ENCODE assay signal across 7 cellular contexts in the genomic region with DNA sequence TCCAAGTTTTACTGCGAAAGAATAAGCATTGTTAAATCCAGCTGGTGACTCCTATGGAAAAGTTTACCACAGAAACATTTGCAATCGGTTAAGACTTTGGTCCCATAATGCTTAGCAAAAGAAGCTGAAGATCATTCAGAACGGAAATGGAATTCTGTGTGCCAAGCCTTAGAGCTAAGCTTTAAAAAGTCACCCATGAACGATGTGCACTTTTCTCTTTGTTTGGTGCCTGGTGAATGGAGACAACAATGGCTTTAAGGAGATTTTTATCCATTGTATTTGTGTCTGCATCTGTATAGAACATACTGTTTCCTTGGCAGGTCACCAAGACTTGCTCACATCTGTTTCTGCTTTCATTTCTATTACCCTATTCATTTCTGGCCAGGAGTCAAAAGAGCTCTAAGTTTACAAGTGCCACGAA. TPM values are rescaled to one million over a fixed set of nuclear protein-coding genes. Genes with fewer than 3 reads are reported as not detected.
DNase-seq lines count a peak whose midpoint lies in the region; ATAC-seq, FAIRE-seq and TF ChIP-seq lines count a peak whose summit lies in the region.

No MANE protein-coding gene starts in this region.

- H3K27me3 ChIP-seq in Peyer's patch: no peaks in the 10 kb centered on the region

- CTCF ChIA-PET in MCF 10A (lab: Yijun Ruan, JAX): interaction anchor here (0.7 to 2.8 kb wide), 6 partner anchors 10 to 206 kb away, joined by 3 to 15 read pairs (median 4); a partner anchor contains a TSS

- BruUV-seq in MCF 10A (replicated peaks; lab: Mats Ljungman, UMichigan): no TSS peak

- H3K9me3 Mint-ChIP-seq in MCF 10A (ENCODE audit: unreplicated experiment): no peaks in the 10 kb centered on the region

- H3K4me3 Mint-ChIP-seq in MCF 10A (ENCODE audit: unreplicated experiment): peak overlapping the region; percentile 34

- peak; percentile 13 for FAIRE-seq in urothelium cell line (lab: Jason Lieb, UNC)

- H3K27ac Mint-ChIP-seq in MCF 10A (ENCODE audit: low read depth, unreplicated experiment): peak overlapping the region; percentile 82

- no peak for TF ChIP-seq POLR2A in Peyer's patch (IDR thresholded peaks at IDR 0.05)

- no peak for ATAC-seq in HG02759 (IDR thresholded peaks at IDR 0.05; ENCODE audit: unreplicated experiment)

- H3K36me3 Mint-ChIP-seq in MCF 10A (ENCODE audit: insufficient read depth, unreplicated experiment): no peaks in the 10 kb centered on the region

- no peaks in the 10 kb centered on the region for H3K9me3 ChIP-seq in Peyer's patch

- no peaks in the 10 kb centered on the region for H3K4me1 ChIP-seq in Peyer's patch

- POLR2A ChIA-PET in MCF 10A (lab: Yijun Ruan, JAX): interaction anchor here (0.7 to 1.4 kb wide), 3 partner anchors 27 to 882 kb away, joined by 3 to 4 read pairs (median 3); no protein-coding TSS in a partner anchor

- no peak for TF ChIP-seq CTCF in MCF 10A (IDR thresholded peaks at IDR 0.05; ENCODE audit: unreplicated experiment)
- no peak for TF ChIP-seq CTCF in Peyer's patch (IDR thresholded peaks at IDR 0.05)

- peak; percentile 62 for DNase-seq in NCI-H1105 (lab: John Stamatoyannopoulos, UW)
- peak; percentile 70 for DNase-seq in MCF 10A (ENCODE audit: unreplicated experiment)
- peak; percentile 10 for DNase-seq in medulla oblongata (ENCODE audit: extremely low spot score)
- no peak for DNase-seq in urothelium cell line (ENCODE audit: low spot score)
- no peak for DNase-seq in Peyer's patch
- DNase-seq in pons (ENCODE audit: low spot score): no peak

- H3K36me3 ChIP-seq in Peyer's patch: no peaks in the 10 kb centered on the region

- intact Hi-C loops in MCF 10A (cut with micrococcal nuclease): no loop called here

- H3K4me3 ChIP-seq in Peyer's patch: no peak overlapping the region

- H3K4me1 Mint-ChIP-seq in MCF 10A (ENCODE audit: insufficient read depth, unreplicated experiment): peaks cover 17% of the 10 kb centered on the region

- no peaks in the 10 kb centered on the region for H3K27me3 Mint-ChIP-seq in MCF 10A (ENCODE audit: insufficient read depth, unreplicated experiment)

- H3K27ac ChIP-seq in Peyer's patch: peak overlapping the region in 2 of 4 donors; percentile 39 to 55

RNA-seq across cellular contexts. Expression of a gene that starts 26.3 kb away (rescaled TPM):
- not detected in 2 replicates for total RNA-seq in MCF 10A (2022)
- total RNA-seq in Peyer's patch: 100 to 1,000 TPM in 1 of 4 donors, 10 to 100 TPM in 3; 28.0 to 404 (median 59.1) TPM

Comparison
In these comparisons a context has a peak if more than half of its experiments do, and no peak if none do; other contexts are left out.
1. DNase-seq: peak in NCI-H1105 (single experiment), MCF 10A (single experiment) and medulla oblongata (single experiment); none in urothelium cell line (single experiment), Peyer's patch (0 of 3) and pons (single experiment).
2. RNA of a gene that starts 26.3 kb away (total RNA-seq): 28.0 to 404 TPM in Peyer's patch; not detected in MCF 10A; every median in the first group is over 10 times any median in the second.